In the genomic region with DNA sequence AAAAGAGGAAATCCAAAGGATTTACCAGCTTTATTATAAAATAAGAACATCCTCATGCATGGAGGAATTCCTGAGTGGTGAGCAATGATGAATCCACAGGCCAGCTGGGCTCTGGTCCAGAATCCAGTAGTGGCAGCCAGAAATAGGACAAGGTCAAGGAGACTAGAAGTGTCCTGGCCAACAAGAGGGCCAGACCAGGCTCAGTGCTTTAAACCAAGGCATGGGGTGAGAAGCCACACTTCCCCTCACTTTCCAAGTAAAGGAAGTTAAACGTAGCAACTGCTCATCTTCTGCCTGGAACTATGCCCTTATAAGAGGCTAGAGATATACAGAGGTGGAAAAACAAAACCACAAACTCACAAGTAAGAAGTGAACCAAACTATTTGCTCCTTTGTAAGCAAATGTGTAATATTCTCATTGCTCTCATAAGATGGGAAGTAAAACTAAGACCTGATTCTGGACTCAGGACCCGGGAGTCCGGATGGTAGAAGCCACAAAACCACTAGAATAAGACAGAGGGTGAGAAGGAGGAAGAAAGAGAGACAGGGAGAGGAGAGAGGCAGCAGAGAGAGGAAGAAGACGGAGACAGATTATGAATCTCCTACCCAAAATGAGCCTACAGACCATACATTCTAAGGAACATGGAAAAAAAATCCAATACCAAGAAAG, we compare ENCODE assay signal across 8 cellular contexts.
DNase-seq lines count a peak whose midpoint lies in the region; ATAC-seq and TF ChIP-seq lines count a peak whose summit lies in the region.

No MANE protein-coding gene starts in this region.

- peak; percentile 78 for DNase-seq in SKM-1 treated with dmso at 0.1 percent for 144 hours (lab: John Stamatoyannopoulos, UW; ENCODE audit: unreplicated experiment)
- DNase-seq in fibroblast of pulmonary artery (ENCODE audit: low read depth): peak; percentile 88
- DNase-seq in renal cortical epithelial cell (ENCODE audit: low read depth): peak; percentile 86
- no peak for DNase-seq in NCI-H1092 treated with DMSO at 0.1 percent for 48 hours (lab: John Stamatoyannopoulos, UW)
- no peak for DNase-seq in LoVo (ENCODE audit: low spot score)
- no peak for DNase-seq in SK-N-DZ (ENCODE audit: low spot score)
- DNase-seq in NK-92 (lab: John Stamatoyannopoulos, UW; ENCODE audit: unreplicated experiment): no peak

- H3K4me3 ChIP-seq in fibroblast of pulmonary artery (replicated peaks; ENCODE audit: low read depth, low read length): no peak overlapping the region

- peak; percentile 41 for ATAC-seq in GM18868 (IDR thresholded peaks at IDR 0.05; ENCODE audit: unreplicated experiment)

- TF ChIP-seq CTCF in fibroblast of pulmonary artery (IDR thresholded peaks at IDR 0.05; ENCODE audit: low read length, missing control alignments): no peak

Comparison
In these comparisons a context has a peak if more than half of its experiments do, and no peak if none do; other contexts are left out.
1. DNase-seq: peak in SKM-1 treated with dmso at 0.1 percent for 144 hours (single experiment), fibroblast of pulmonary artery (single experiment) and renal cortical epithelial cell (single experiment); none in NCI-H1092 treated with DMSO at 0.1 percent for 48 hours (single experiment), LoVo (single experiment), SK-N-DZ (single experiment) and NK-92 (single experiment).